In genomic region chr1:116465845-116466685, GRCh38 we compare ENCODE assay signal across 1 cellular context.
TF ChIP-seq lines count a peak whose summit lies in the region.

No MANE protein-coding gene starts in this region.

TF ChIP-seq in HepG2, 621 proteins besides CTCF, POLR2A, EP300 and RAD21 (continued from another document and continues in another):
- TF ChIP-seq AKNA (CRISPR knock-in tag; IDR thresholded peaks at IDR 0.05; ENCODE audit: borderline replicate concordance) (peak; percentile 53; the same call in 1 of the 2 replicates), KAT2B (IDR thresholded peaks at IDR 0.05; ENCODE audit: borderline replicate concordance, low read depth, low read length) (no peak), RELA (CRISPR knock-in tag; IDR thresholded peaks at IDR 0.05) (no peak), GFI1 (CRISPR knock-in tag; IDR thresholded peaks at IDR 0.05; ENCODE audit: borderline replicate concordance) (peak; percentile 90), PRDM15 (CRISPR knock-in tag; IDR thresholded peaks at IDR 0.05) (no peak), PREB (CRISPR knock-in tag; IDR thresholded peaks at IDR 0.05) (no peak), FIP1L1 (IDR thresholded peaks at IDR 0.05; ENCODE audit: borderline replicate concordance, insufficient read depth, low read depth, low read length) (no peak), HMG20A (CRISPR knock-in tag; IDR thresholded peaks at IDR 0.05; ENCODE audit: borderline replicate concordance) (peak; percentile 65; the same call in 1 of the 2 replicates), ZNF296 (CRISPR knock-in tag; conservative IDR thresholded peaks at IDR 0.05) (no peak), ZNF574 (CRISPR knock-in tag; IDR thresholded peaks at IDR 0.05) (peak; percentile 82), NFIB (CRISPR knock-in tag; IDR thresholded peaks at IDR 0.05; ENCODE audit: borderline replicate concordance) (no peak), ATF3 (CRISPR knock-in tag; IDR thresholded peaks at IDR 0.05) (no peak), ZNF724P (CRISPR knock-in tag; IDR thresholded peaks at IDR 0.05; ENCODE audit: borderline replicate concordance) (peak; percentile 64; the same call in 1 of the 2 replicates), ZNF230 (CRISPR knock-in tag; IDR thresholded peaks at IDR 0.05) (no peak; the same call in 1 of the 2 replicates), ZBTB2 (CRISPR knock-in tag; IDR thresholded peaks at IDR 0.05; ENCODE audit: low read depth) (no peak), ZNF326 (CRISPR knock-in tag; IDR thresholded peaks at IDR 0.05; ENCODE audit: borderline replicate concordance) (no peak), IKZF5 (CRISPR knock-in tag; IDR thresholded peaks at IDR 0.05) (peak; percentile 79), ZNF24 (IDR thresholded peaks at IDR 0.05) (no peak), DPF2 (CRISPR knock-in tag; IDR thresholded peaks at IDR 0.05; ENCODE audit: borderline replicate concordance, low read depth) (no peak), SATB2 (CRISPR knock-in tag; IDR thresholded peaks at IDR 0.05) (no peak; the same call in 1 of the 2 replicates), ZFP36L1 (CRISPR knock-in tag; IDR thresholded peaks at IDR 0.05) (peak; percentile 53; the same call in 1 of the 2 replicates), ZNF501 (CRISPR knock-in tag; IDR thresholded peaks at IDR 0.05) (peak; percentile 93), CREBL2 (CRISPR knock-in tag; IDR thresholded peaks at IDR 0.05; ENCODE audit: borderline replicate concordance) (no peak), KLF11 (CRISPR knock-in tag; IDR thresholded peaks at IDR 0.05) (peak; percentile 19; the same call in 1 of the 2 replicates), ZNF678 (CRISPR knock-in tag; IDR thresholded peaks at IDR 0.05) (no peak), MXI1 (IDR thresholded peaks at IDR 0.05; ENCODE audit: borderline replicate concordance, low read depth, low read length) (no peak), MTF2 (CRISPR knock-in tag; IDR thresholded peaks at IDR 0.05; ENCODE audit: borderline replicate concordance) (no peak), ZBTB38 (CRISPR knock-in tag; IDR thresholded peaks at IDR 0.05) (no peak; the same call in 1 of the 2 replicates), BCL3 (CRISPR knock-in tag; IDR thresholded peaks at IDR 0.05) (no peak), SP4 (CRISPR knock-in tag; IDR thresholded peaks at IDR 0.05) (no peak), NR2F2 (IDR thresholded peaks at IDR 0.05; ENCODE audit: borderline replicate concordance, low read depth) (peak; percentile 70; the same call in 1 of the 2 replicates), CREB3 (CRISPR knock-in tag; IDR thresholded peaks at IDR 0.05) (no peak; the same call in 1 of the 2 replicates), ZBTB3 (CRISPR knock-in tag; IDR thresholded peaks at IDR 0.05; ENCODE audit: borderline replicate concordance, low read depth) (no peak), THAP8 (CRISPR knock-in tag; IDR thresholded peaks at IDR 0.05; ENCODE audit: borderline replicate concordance) (no peak)
